In genomic region chr5:181245427-181246275, GRCh38 we compare ENCODE assay signal across 8 cellular contexts. TPM values are rescaled to one million over a fixed set of nuclear protein-coding genes. Genes with fewer than 3 reads are reported as not detected.
A peak's percentile ranks its signal among the peaks of the same experiment; 100 is the strongest.
DNase-seq lines count a peak whose midpoint lies in the region; ATAC-seq lines count a peak whose summit lies in the region.

No MANE protein-coding gene starts in this region.

- H3K27me3 ChIP-seq in HUES6 (ENCODE audit: control insufficient read depth, insufficient read depth, low read length), result 0 out of 2 replicates have a peak, but pooled peaks cover 2% of the 10 kb centered on the region

- peaks cover 37% of the 10 kb centered on the region for H3K4me1 ChIP-seq in HUES6 (ENCODE audit: control insufficient read depth, insufficient read depth, low read length)

- peak overlapping the region; percentile 98 for H3K27ac Mint-ChIP-seq in T-helper 1 cell treated with Interleukin-12 subunit alpha and Interleukin-12 subunit beta and Interleukin-4 antibody, amounts not matched to agents 30 μg/mL and 1 μg/mL, for 36 hours
- peak overlapping the region; percentile 100 for H3K27ac Mint-ChIP-seq in natural killer cell treated with Interleukin-12 subunit alpha and Interleukin-12 subunit beta and Interleukin-15 and Interleukin-18, amount 100 ng/mL, for 72 hours

- H3K4me1 Mint-ChIP-seq in T-helper 1 cell treated with Interleukin-12 subunit alpha and Interleukin-12 subunit beta and Interleukin-4 antibody, amounts not matched to agents 30 μg/mL and 1 μg/mL, for 36 hours (ENCODE audit: low read depth), result peaks cover 60% of the 10 kb centered on the region
- H3K4me1 Mint-ChIP-seq in natural killer cell treated with Interleukin-12 subunit alpha and Interleukin-12 subunit beta and Interleukin-15 and Interleukin-18, amount 100 ng/mL, for 72 hours (ENCODE audit: low read depth in 2 of 2), result peaks cover 64 to 69% of the 10 kb centered on the region in 2 donors

- DNase-seq in T-helper 1 cell (no peak), C1 segment of cervical spinal cord (lab: John Stamatoyannopoulos, UW) (no peak), T1000 (lab: John Stamatoyannopoulos, UW) (no peak)
- DNase-seq in natural killer cell treated with Interleukin-12 subunit alpha and Interleukin-12 subunit beta and Interleukin-15 and Interleukin-18, amount 100 ng/mL, for 72 hours (ENCODE audit: low spot score), result no peak

- H3K9me3 Mint-ChIP-seq in T-helper 1 cell treated with Interleukin-12 subunit alpha and Interleukin-12 subunit beta and Interleukin-4 antibody, amounts not matched to agents 30 μg/mL and 1 μg/mL, for 36 hours, result no peaks in the 10 kb centered on the region
- no peaks in the 10 kb centered on the region for H3K9me3 Mint-ChIP-seq in natural killer cell treated with Interleukin-12 subunit alpha and Interleukin-12 subunit beta and Interleukin-15 and Interleukin-18, amount 100 ng/mL, for 72 hours

- H3K4me3 ChIP-seq in HUES6 (ENCODE audit: low read depth, low read length), result peak overlapping the region; percentile 95

- no peak for ATAC-seq in natural killer cell treated with Interleukin-12 subunit alpha and Interleukin-12 subunit beta and Interleukin-15 and Interleukin-18, amount 100 ng/mL, for 72 hours
- no peak for ATAC-seq in GM18520 (IDR thresholded peaks at IDR 0.05; ENCODE audit: unreplicated experiment)

- H3K27me3 Mint-ChIP-seq in T-helper 1 cell treated with Interleukin-12 subunit alpha and Interleukin-12 subunit beta and Interleukin-4 antibody, amounts not matched to agents 30 μg/mL and 1 μg/mL, for 36 hours (ENCODE audit: low read depth), result no peaks in the 10 kb centered on the region
- H3K27me3 Mint-ChIP-seq in natural killer cell treated with Interleukin-12 subunit alpha and Interleukin-12 subunit beta and Interleukin-15 and Interleukin-18, amount 100 ng/mL, for 72 hours, result no peaks in the 10 kb centered on the region

- H3K9ac ChIP-seq in HUES6 (ENCODE audit: low read length), result peak overlapping the region; percentile 88

- H3K27ac ChIP-seq in HUES6 (ENCODE audit: low read depth, low read length) (peak overlapping the region; percentile 85), cingulate gyrus (ENCODE audit: low read depth, low read length) (peak overlapping the region; percentile 97)

- H3K36me3 ChIP-seq in HUES6 (ENCODE audit: control insufficient read depth, insufficient read depth, low read length), result peaks cover 44% of the 10 kb centered on the region

- no peaks in the 10 kb centered on the region for H3K9me3 ChIP-seq in HUES6 (ENCODE audit: control insufficient read depth, insufficient read depth, low read depth, low read length)

- peaks cover 38% of the 10 kb centered on the region for H3K36me3 Mint-ChIP-seq in T-helper 1 cell treated with Interleukin-12 subunit alpha and Interleukin-12 subunit beta and Interleukin-4 antibody, amounts not matched to agents 30 μg/mL and 1 μg/mL, for 36 hours (ENCODE audit: low read depth)
- H3K36me3 Mint-ChIP-seq in natural killer cell treated with Interleukin-12 subunit alpha and Interleukin-12 subunit beta and Interleukin-15 and Interleukin-18, amount 100 ng/mL, for 72 hours, result peaks cover 20% of the 10 kb centered on the region

- peak overlapping the region; percentile 85 for H3K4me3 Mint-ChIP-seq in T-helper 1 cell treated with Interleukin-12 subunit alpha and Interleukin-12 subunit beta and Interleukin-4 antibody, amounts not matched to agents 30 μg/mL and 1 μg/mL, for 36 hours
- peak overlapping the region; percentile 97 for H3K4me3 Mint-ChIP-seq in natural killer cell treated with Interleukin-12 subunit alpha and Interleukin-12 subunit beta and Interleukin-15 and Interleukin-18, amount 100 ng/mL, for 72 hours

RNA-seq across cellular contexts. Expression of gene RACK1, which starts 1.9 kb away (rescaled TPM):
- total RNA-seq in natural killer cell treated with Interleukin-12 subunit alpha and Interleukin-12 subunit beta and Interleukin-15 and Interleukin-18, amount 100 ng/mL, for 72 hours, result 1,000 to 10,000 TPM; 1,525 to 1,671 TPM

RNA-seq across cellular contexts. Expression of gene TRIM52, which starts 15.3 kb away (rescaled TPM):
- total RNA-seq in natural killer cell treated with Interleukin-12 subunit alpha and Interleukin-12 subunit beta and Interleukin-15 and Interleukin-18, amount 100 ng/mL, for 72 hours, result 10 to 100 TPM; 22.3 to 33.2 TPM

RNA-seq across cellular contexts. Expression of gene TRIM41, which starts 22.6 kb away (rescaled TPM):
- total RNA-seq in natural killer cell treated with Interleukin-12 subunit alpha and Interleukin-12 subunit beta and Interleukin-15 and Interleukin-18, amount 100 ng/mL, for 72 hours, result 10 to 100 TPM; 29.5 to 50.6 TPM

RNA-seq across cellular contexts. Expression of gene TRIM7, which starts 40.7 kb away (rescaled TPM):
- total RNA-seq in natural killer cell treated with Interleukin-12 subunit alpha and Interleukin-12 subunit beta and Interleukin-15 and Interleukin-18, amount 100 ng/mL, for 72 hours, result 1 to 10 TPM in 1 of 2 donors, not detected in 1; 1.3 TPM
